Comparison of ENCODE assay signal across 8 cellular contexts in genomic region chr4:42995343-42995944, GRCh38.
DNase-seq lines count a peak whose midpoint lies in the region; TF ChIP-seq lines count a peak whose summit lies in the region.

No MANE protein-coding gene starts in this region.

- H4K20me1 ChIP-seq in H9 (ENCODE audit: control insufficient read depth, insufficient read depth, insufficient read length), result no peaks in the 10 kb centered on the region

- H3K4ac ChIP-seq in H9 (ENCODE audit: low read depth, low read length), result no peak overlapping the region

- no peak overlapping the region for H2BK15ac ChIP-seq in H9 (ENCODE audit: low read depth, low read length)

- H3K4me2 ChIP-seq in H9 (ENCODE audit: insufficient read depth, insufficient read length, low read length), result no peak overlapping the region

- intact Hi-C loops in sigmoid colon (cut with DNase I), result no loop called here

- no peaks in the 10 kb centered on the region for H3K79me1 ChIP-seq in H9 (ENCODE audit: insufficient read depth, low read depth, low read length, poor library complexity, severe bottlenecking)

- H4K91ac ChIP-seq in H9 (ENCODE audit: insufficient read length, low read depth, low read length), result no peak overlapping the region

- H2BK12ac ChIP-seq in H9 (ENCODE audit: insufficient read length, low read depth, low read length), result no peak overlapping the region

- H3K27me3 ChIP-seq in H9 (ENCODE audit: insufficient read depth, low read length) (no peaks in the 10 kb centered on the region), adipocyte (replicated peaks; ENCODE audit: control insufficient read depth, insufficient read depth, low read length) (no peaks in the 10 kb centered on the region), sigmoid colon (no peaks in the 10 kb centered on the region)

- no peak overlapping the region for H3K23ac ChIP-seq in H9 (ENCODE audit: insufficient read length, low read depth, low read length)

- no peak overlapping the region for H3K9ac ChIP-seq in H9 (ENCODE audit: extremely low read depth, insufficient read length, low read length)
- no peak overlapping the region for H3K9ac ChIP-seq in adipocyte (ENCODE audit: low read length)

- peak; percentile 36 for DNase-seq in SIG-M5 treated with dmso at 0.1 percent for 504 hours (lab: John Stamatoyannopoulos, UW; ENCODE audit: unreplicated experiment)
- DNase-seq in SIG-M5 (lab: John Stamatoyannopoulos, UW), result no peak
- DNase-seq in H9, result no peak
- DNase-seq in M059J (ENCODE audit: low read depth), result peak; percentile 3
- peak; percentile 6 for DNase-seq in adipocyte (ENCODE audit: low read depth)
- DNase-seq in kidney tubule cell (ENCODE audit: low spot score), result peak; percentile 39
- no peak for DNase-seq in sigmoid colon
- DNase-seq in T-helper 2 cell treated with Interferon-gamma antibody and Interleukin-4, amounts not matched to agents 5 μg/mL and 100 μg/mL, for 36 hours (ENCODE audit: low spot score), result no peak

- H3K4me3 ChIP-seq in adipocyte (ENCODE audit: low read length) (no peak overlapping the region), sigmoid colon (no peak overlapping the region)

- no peaks in the 10 kb centered on the region for H3K36me3 ChIP-seq in adipocyte (ENCODE audit: control insufficient read depth, insufficient read depth, low read length, severe bottlenecking)
- H3K36me3 ChIP-seq in sigmoid colon, result no peaks in the 10 kb centered on the region

- peak; percentile 86 for TF ChIP-seq CTCF in H9 (conservative IDR thresholded peaks at IDR 0.05)
- peak in 1 of 4 experiments; percentile 41 for TF ChIP-seq CTCF in sigmoid colon (IDR thresholded peaks at IDR 0.05)

- H4K5ac ChIP-seq in H9 (ENCODE audit: insufficient read length, low read depth, low read length), result no peak overlapping the region

- no peak overlapping the region for H3K14ac ChIP-seq in H9 (ENCODE audit: insufficient read depth, low read length)

- peaks cover 4 to 6% of the 10 kb centered on the region in 2 experiments; a peak in 2 of 4 replicates for H3K4me1 Mint-ChIP-seq in H9
- no peaks in the 10 kb centered on the region for H3K4me1 Mint-ChIP-seq in T-helper 2 cell treated with Interferon-gamma antibody and Interleukin-4, amounts not matched to agents 5 μg/mL and 100 μg/mL, for 36 hours (ENCODE audit: low read depth)

- H3K9me3 Mint-ChIP-seq in H9, result peaks cover 3 to 7% of the 10 kb centered on the region in 2 experiments; a peak in 4 of 5 replicates
- no peaks in the 10 kb centered on the region for H3K9me3 Mint-ChIP-seq in T-helper 2 cell treated with Interferon-gamma antibody and Interleukin-4, amounts not matched to agents 5 μg/mL and 100 μg/mL, for 36 hours

- H3K27ac ChIP-seq in H9 (ENCODE audit: insufficient read length, low read depth, low read length) (no peak overlapping the region), sigmoid colon (no peak overlapping the region)

- no peaks in the 10 kb centered on the region for H3K27me3 Mint-ChIP-seq in H9 (ENCODE audit: low read depth)
- H3K27me3 Mint-ChIP-seq in T-helper 2 cell treated with Interferon-gamma antibody and Interleukin-4, amounts not matched to agents 5 μg/mL and 100 μg/mL, for 36 hours (ENCODE audit: low read depth), result no peaks in the 10 kb centered on the region

- no CpG with 5 or more reads among the region's 6 CpGs for WGBS in H9 (ENCODE audit: extremely low coverage, insufficient read length, low lambda C conversion rate)
- WGBS in sigmoid colon, 2 donors, result 41% methylated on average over 6 of the region's 6 CpGs

- no peak overlapping the region for H4K8ac ChIP-seq in H9 (replicated peaks; ENCODE audit: insufficient read length, low read depth, low read length)

- H3T11ph ChIP-seq in H9 (ENCODE audit: low read length), result no peak overlapping the region

- H3K4me1 ChIP-seq in H9 (ENCODE audit: insufficient read depth, low read length), result no peaks in the 10 kb centered on the region
- no peaks in the 10 kb centered on the region for H3K4me1 ChIP-seq in adipocyte (ENCODE audit: control insufficient read depth, insufficient read depth, low read length)
- no peaks in the 10 kb centered on the region for H3K4me1 ChIP-seq in sigmoid colon

- peaks cover 2 to 8% (median 2%) of the 10 kb centered on the region in 3 experiments; a peak in 3 of 7 replicates for H3K36me3 Mint-ChIP-seq in H9 (ENCODE audit: insufficient read depth in 1 of 3, low read depth in 3 of 3)
- H3K36me3 Mint-ChIP-seq in T-helper 2 cell treated with Interferon-gamma antibody and Interleukin-4, amounts not matched to agents 5 μg/mL and 100 μg/mL, for 36 hours (ENCODE audit: low read depth), result no peaks in the 10 kb centered on the region

- no peaks in the 10 kb centered on the region for H3K9me3 ChIP-seq in H9 (ENCODE audit: control insufficient read depth, low read depth, low read length)
- peaks cover 5% of the 10 kb centered on the region for H3K9me3 ChIP-seq in adipocyte (ENCODE audit: control insufficient read depth, low read length)
- no peaks in the 10 kb centered on the region for H3K9me3 ChIP-seq in sigmoid colon

- no peak for TF ChIP-seq EP300 in sigmoid colon (IDR thresholded peaks at IDR 0.05)

- H2BK20ac ChIP-seq in H9 (ENCODE audit: low read depth, low read length, poor library complexity, severe bottlenecking), result no peak overlapping the region

- H3K23me2 ChIP-seq in H9 (ENCODE audit: insufficient read length, low read depth, low read length, poor library complexity, severe bottlenecking), result no peaks in the 10 kb centered on the region

- H3K27ac Mint-ChIP-seq in H9, result no peak overlapping the region
- H3K27ac Mint-ChIP-seq in T-helper 2 cell treated with Interferon-gamma antibody and Interleukin-4, amounts not matched to agents 5 μg/mL and 100 μg/mL, for 36 hours, result no peak overlapping the region

- H3K4me3 Mint-ChIP-seq in H9, result no peak overlapping the region
- no peak overlapping the region for H3K4me3 Mint-ChIP-seq in T-helper 2 cell treated with Interferon-gamma antibody and Interleukin-4, amounts not matched to agents 5 μg/mL and 100 μg/mL, for 36 hours

- TF ChIP-seq POLR2A in sigmoid colon (IDR thresholded peaks at IDR 0.05), result no peak

- no peaks in the 10 kb centered on the region for H3K79me2 ChIP-seq in H9 (ENCODE audit: insufficient read depth, low read length)

- no peak overlapping the region for H2BK120ac ChIP-seq in H9 (ENCODE audit: low read depth, low read length, poor library complexity, severe bottlenecking)

- H3K18ac ChIP-seq in H9 (ENCODE audit: insufficient read length, low read depth, low read length), result no peak overlapping the region

- no peak overlapping the region for H2AFZ ChIP-seq in H9 (ENCODE audit: low read length)

- H2AK5ac ChIP-seq in H9 (ENCODE audit: insufficient read length, low read length), result no peak overlapping the region

- H2BK5ac ChIP-seq in H9 (ENCODE audit: insufficient read length, low read length), result no peak overlapping the region

- no peak overlapping the region for H3K56ac ChIP-seq in H9 (ENCODE audit: insufficient read length, low read depth, low read length)

Comparison
In these comparisons a context has a peak if more than half of its experiments do, and no peak if none do; other contexts are left out.
1. DNase-seq: peak in SIG-M5 treated with dmso at 0.1 percent for 504 hours (single experiment), M059J (single experiment), adipocyte (single experiment) and kidney tubule cell (single experiment); none in SIG-M5 (single experiment), H9 (single experiment), sigmoid colon (single experiment) and T-helper 2 cell treated with Interferon-gamma antibody and Interleukin-4, amounts not matched to agents 5 μg/mL and 100 μg/mL, for 36 hours (single experiment).